In genomic region chr11:73198677-73199076, GRCh38 we compare ENCODE assay signal across 10 cellular contexts.
DNase-seq lines count a peak whose midpoint lies in the region; ATAC-seq lines count a peak whose summit lies in the region.
"Had no signal": no experiment of that assay in that cellular context is flagged by ENCODE, and none has a peak within 500 bp of the region (broad histone marks: within the 10 kb centered on the region; RNA-seq: fewer than 3 reads in every experiment).

No MANE protein-coding gene starts in this region.

- H3K36me3 ChIP-seq in ACC112 (ENCODE audit: insufficient read depth, low read length): no peaks in the 10 kb centered on the region
- H3K36me3 ChIP-seq: HAP-1, stomach had no signal

- H3K79me2 ChIP-seq in ACC112 (ENCODE audit: control insufficient read depth, insufficient read depth, low read length, unreplicated experiment): no peaks in the 10 kb centered on the region

- no peak overlapping the region for H3K27ac ChIP-seq in ACC112 (ENCODE audit: low read depth, low read length)
- H3K27ac ChIP-seq: stomach had no signal

- H2AFZ ChIP-seq in ACC112 (ENCODE audit: low read length, unreplicated experiment): peak overlapping the region; percentile 32

- H3K4me3 ChIP-seq in ACC112 (ENCODE audit: low read depth, low read length): no peak overlapping the region; the same call in 1 of the 2 replicates
- H3K4me3 ChIP-seq: HAP-1, stomach had no signal

- peaks cover 23% of the 10 kb centered on the region for H3K4me1 ChIP-seq in ACC112 (ENCODE audit: control insufficient read depth, insufficient read depth, low read length, unreplicated experiment)
- H3K4me1 ChIP-seq: HAP-1 had no signal

- H3K27me3 ChIP-seq in ACC112 (ENCODE audit: insufficient read depth, low read length): no peaks in the 10 kb centered on the region
- H3K27me3 ChIP-seq: stomach had no signal

- ATAC-seq in GM21723 (IDR thresholded peaks at IDR 0.05; ENCODE audit: unreplicated experiment): no peak

- DNase-seq in HS-5 (ENCODE audit: low read depth): peak; percentile 53
- peak; percentile 48 for DNase-seq in amniotic epithelial cell (ENCODE audit: low read depth)
- peak; percentile 72 for DNase-seq in kidney tubule cell (ENCODE audit: low spot score)
- DNase-seq in NCI-H510A treated with DMSO at 0.1 percent for 48 hours (lab: John Stamatoyannopoulos, UW): no peak
- no peak for DNase-seq in activated CD4-positive, CD25-positive, alpha-beta regulatory T cell treated with anti-CD3 and anti-CD28 coated beads, Interleukin-2, amount 50 U/mL, for 72 hours
- no peak for DNase-seq in NCI-H2081 treated with DMSO at 0.1 percent for 48 hours (lab: John Stamatoyannopoulos, UW)
- DNase-seq: stomach had no signal

Comparison
In these comparisons a context has a peak if more than half of its experiments do, and no peak if none do; other contexts are left out.
1. DNase-seq: peak in HS-5 (single experiment), amniotic epithelial cell (single experiment) and kidney tubule cell (single experiment); none in NCI-H510A treated with DMSO at 0.1 percent for 48 hours (single experiment), activated CD4-positive, CD25-positive, alpha-beta regulatory T cell treated with anti-CD3 and anti-CD28 coated beads, Interleukin-2, amount 50 U/mL, for 72 hours (single experiment) and NCI-H2081 treated with DMSO at 0.1 percent for 48 hours (single experiment).